10 cellular contexts compared by ENCODE assay signal in the genomic region with DNA sequence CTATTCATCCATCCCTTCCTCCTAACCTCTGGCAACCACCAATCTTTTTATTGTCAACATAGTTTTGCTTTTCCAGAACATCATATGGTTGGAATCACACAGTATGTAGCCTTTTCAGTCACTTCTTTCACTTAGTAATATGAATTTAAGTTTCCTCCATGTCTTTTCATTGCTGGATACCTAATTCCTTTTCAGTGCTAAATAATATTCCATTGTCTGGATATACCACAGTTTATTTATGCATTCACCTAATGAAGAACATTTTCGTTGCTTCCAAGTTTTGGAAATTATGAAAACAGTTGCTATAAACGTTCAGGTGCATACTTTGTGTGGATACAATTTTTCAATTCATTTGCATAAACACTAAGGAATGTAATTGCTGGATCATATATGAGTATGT.
"Had no signal": no experiment of that assay in that cellular context is flagged by ENCODE, and none has a peak within 500 bp of the region (broad histone marks: within the 10 kb centered on the region; RNA-seq: fewer than 3 reads in every experiment).

No MANE protein-coding gene starts in this region.

- H2AFZ ChIP-seq: GM23248 had no signal

- H3K9ac ChIP-seq: GM23248 had no signal

- DNase-seq: GM23248, GOT3, H9, HCEC 1CT, HFFc6, Kasumi-1, KG1 had no signal

- ATAC-seq: HepG2 had no signal

- H3K4me3 ChIP-seq: GM23248 had no signal

- H3K27ac ChIP-seq: GM23248, HL-60 had no signal

- FAIRE-seq: H54, HepG2 had no signal
